Comparison of ENCODE assay signal across 8 cellular contexts in the genomic region with DNA sequence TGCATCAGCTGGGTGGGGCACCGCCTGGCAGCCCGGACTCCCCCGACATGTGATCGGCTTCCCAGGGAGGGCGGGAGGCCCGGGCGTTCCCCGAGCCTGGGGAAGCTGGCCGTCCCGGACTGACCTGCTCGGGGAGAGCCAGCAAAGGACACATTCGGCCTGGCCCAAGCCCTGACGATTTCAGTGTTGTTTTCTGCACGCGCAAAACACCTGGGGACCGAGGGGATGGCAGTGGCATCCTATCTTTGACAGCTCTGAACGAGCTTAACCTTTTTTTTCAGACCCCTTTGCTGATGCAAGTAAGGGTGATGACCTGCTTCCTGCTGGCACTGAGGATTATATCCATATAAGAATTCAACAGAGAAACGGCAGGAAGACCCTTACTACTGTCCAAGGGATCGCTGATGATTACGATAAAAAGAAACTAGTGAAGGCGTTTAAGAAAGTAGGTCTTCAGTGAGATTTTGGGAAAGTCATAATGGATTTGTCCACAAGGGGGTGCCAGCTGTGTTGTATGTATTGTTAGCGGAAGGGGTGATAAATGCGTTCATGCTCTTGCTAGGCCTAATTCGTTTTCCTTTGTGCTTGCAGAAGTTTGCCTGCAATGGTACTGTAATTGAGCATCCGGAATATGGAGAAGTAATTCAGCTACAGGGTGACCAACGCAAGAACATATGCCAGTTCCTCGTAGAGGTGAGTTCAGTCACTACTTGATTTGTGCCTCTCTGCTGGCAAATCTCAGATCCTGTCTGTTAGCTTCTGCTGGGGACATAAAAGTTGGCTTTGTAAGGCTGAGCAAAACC. TPM values are rescaled to one million over a fixed set of nuclear protein-coding genes. Genes with fewer than 3 reads are reported as not detected.
A peak's percentile ranks its signal among the peaks of the same experiment; 100 is the strongest.
DNase-seq lines count a peak whose midpoint lies in the region; ATAC-seq and TF ChIP-seq lines count a peak whose summit lies in the region.

No MANE protein-coding gene starts in this region.

- intact Hi-C loops in heart right ventricle (cut with DNase I) (loop anchor here in 1 of 10 donors (10.0 kb wide), 1 partner anchor 1245 kb away; a partner anchor contains a TSS), cardiac septum (cut with DNase I) (loop anchor here (2.0 kb wide), 1 partner anchor 97 kb away; a partner anchor contains a TSS), prostate gland (cut with DNase I) (no loop called here)

- peaks cover 11 to 45% (median 38%) of the 10 kb centered on the region in 9 donors for H3K4me1 ChIP-seq in heart right ventricle
- no peaks in the 10 kb centered on the region for H3K4me1 ChIP-seq in prostate gland (replicated peaks)

- no peak for TF ChIP-seq POLR2A in prostate gland (IDR thresholded peaks at IDR 0.05)

- DNase-seq in heart right ventricle = peak in 1 of 2 donors; percentile 47
- DNase-seq in cardiac septum (ENCODE audit: low spot score) = no peak
- DNase-seq in NCI-H748 treated with DMSO at 0.1 percent for 48 hours (lab: John Stamatoyannopoulos, UW) = peak; percentile 9
- peak; percentile 56 for DNase-seq in activated gamma-delta T cell treated with anti-CD3 and anti-CD28 coated beads, Interleukin-2, amount 50 U/mL, for 16 hours (ENCODE audit: low read depth)
- peak in 1 of 2 donors; percentile 76 for DNase-seq in foreskin fibroblast
- peak; percentile 33 for DNase-seq in prostate gland (ENCODE audit: low spot score)
- DNase-seq in NCI-H187 treated with DMSO at 0.1 percent for 48 hours (lab: John Stamatoyannopoulos, UW) = no peak

- H3K9me3 ChIP-seq in heart right ventricle (no peaks in the 10 kb centered on the region), prostate gland (no peaks in the 10 kb centered on the region)

- WGBS in heart right ventricle, 2 donors = 2 to 3% methylated on average over 27 of the region's 27 CpGs
- 4% methylated on average over 16 of the region's 27 CpGs for WGBS in prostate gland

- H3K27ac ChIP-seq in heart right ventricle = peak overlapping the region in 9 of 10 donors; percentile 97 to 100 (median 100)
- H3K27ac ChIP-seq in prostate gland = peak overlapping the region; percentile 100

- H3K4me3 ChIP-seq in heart right ventricle (peak overlapping the region; percentile 62 to 99 (median 84)), foreskin fibroblast (ENCODE audit: low read depth in 1 of 2, low read length in 2 of 2) (peak overlapping the region; percentile 62 to 73), prostate gland (peak overlapping the region; percentile 89 to 91)

- H3K36me3 ChIP-seq in heart right ventricle (peaks cover 0 to 54% (median 48%) of the 10 kb centered on the region in 9 donors), prostate gland (peaks cover 20 to 33% of the 10 kb centered on the region in 2 donors)

- no peaks in the 10 kb centered on the region for H3K27me3 ChIP-seq in heart right ventricle
- H3K27me3 ChIP-seq in prostate gland (replicated peaks; ENCODE audit: insufficient read depth) = no peaks in the 10 kb centered on the region

- TF ChIP-seq CTCF in heart right ventricle (IDR thresholded peaks at IDR 0.05) (peak; percentile 37 to 69 (median 55)), foreskin fibroblast (IDR thresholded peaks at IDR 0.05; ENCODE audit: low read depth, low read length) (peak; percentile 64), prostate gland (IDR thresholded peaks at IDR 0.05) (peak in 3 of 4 experiments; percentile 52 to 62 (median 55))

- ATAC-seq in heart right ventricle (no peak), GM21786 (IDR thresholded peaks at IDR 0.05; ENCODE audit: unreplicated experiment) (no peak)

RNA-seq across cellular contexts. Expression of a gene that starts 1.0 kb away (rescaled TPM):
- total RNA-seq in heart right ventricle (1,000 to 10,000 TPM; 1,115 to 1,330 (median 1,284) TPM), cardiac septum (1,014 TPM), prostate gland (100 to 1,000 TPM; 136 to 320 TPM)
- 1,000 to 10,000 TPM in 1 of 2 donors, 100 to 1,000 TPM in 1; 551 to 1,123 TPM for polyA plus RNA-seq in heart right ventricle

RNA-seq across cellular contexts. Expression of a gene that starts 22.4 kb away (rescaled TPM):
- not detected for total RNA-seq in heart right ventricle
- polyA plus RNA-seq in heart right ventricle = not detected
- total RNA-seq in cardiac septum = not detected
- total RNA-seq in prostate gland = not detected

RNA-seq across cellular contexts. Expression of a gene that starts 44.7 kb away (rescaled TPM):
- total RNA-seq in heart right ventricle = under 1 TPM in 1 of 10 donors, not detected in 9; 0.18 TPM
- polyA plus RNA-seq in heart right ventricle = under 1 TPM in 1 of 2 donors, not detected in 1; 0.03 TPM
- total RNA-seq in cardiac septum = 0.08 TPM
- total RNA-seq in prostate gland = 1 to 10 TPM in 1 of 2 donors, under 1 TPM in 1; 0.55 to 3.6 TPM

Comparison
In these comparisons a context has a peak if more than half of its experiments do, and no peak if none do; other contexts are left out.
1. DNase-seq: peak in NCI-H748 treated with DMSO at 0.1 percent for 48 hours (single experiment), activated gamma-delta T cell treated with anti-CD3 and anti-CD28 coated beads, Interleukin-2, amount 50 U/mL, for 16 hours (single experiment) and prostate gland (single experiment); none in cardiac septum (single experiment) and NCI-H187 treated with DMSO at 0.1 percent for 48 hours (single experiment).
2. Peak in every context shown above with its lines, with median percentiles within 50 percentile points of each other: H3K4me3 ChIP-seq and CTCF ChIP-seq.